ENCODE assay signal across 10 cellular contexts in genomic region chr9:37968228-37968672, GRCh38.
DNase-seq lines count a peak whose midpoint lies in the region; ATAC-seq and TF ChIP-seq lines count a peak whose summit lies in the region.
"Had no signal": no experiment of that assay in that cellular context is flagged by ENCODE, and none has a peak within 500 bp of the region (broad histone marks: within the 10 kb centered on the region; RNA-seq: fewer than 3 reads in every experiment).

No MANE protein-coding gene starts in this region.

- no peak overlapping the region for H3K4me2 ChIP-seq in PC-3 (ENCODE audit: low read length)

- intact Hi-C loops in PC-3 (cut with micrococcal nuclease), result no loop called here

- no peaks in the 10 kb centered on the region for H3K27me3 ChIP-seq in PC-3 (ENCODE audit: low read length)

- POLR2A ChIA-PET in PC-3 (lab: Charles Lee; ENCODE audit: unreplicated experiment), result no interaction called here

- peaks cover 32% of the 10 kb centered on the region for H3K36me3 ChIP-seq in PC-3 (ENCODE audit: low read depth, low read length)

- peaks cover 86% of the 10 kb centered on the region for H3K79me2 ChIP-seq in PC-3 (ENCODE audit: low read length)

- no TSS peak for BruUV-seq in PC-3 (replicated peaks; lab: Mats Ljungman, UMichigan)

- TF ChIP-seq CTCF in PC-3 (conservative IDR thresholded peaks at IDR 0.05; ENCODE audit: low read depth, low read length) (no peak), epithelial cell of esophagus (IDR thresholded peaks at IDR 0.05; ENCODE audit: insufficient read depth, low read depth, low read length, missing control alignments) (no peak)

- peak; percentile 41 for DNase-seq in CD1c-positive myeloid dendritic cell (ENCODE audit: extremely low spot score)
- peak; percentile 57 for DNase-seq in PC-3
- DNase-seq in epithelial cell of esophagus (ENCODE audit: low read depth), result peak; percentile 85
- DNase-seq in myocyte (ENCODE audit: low read depth), result peak; percentile 45
- DNase-seq in activated CD4-positive, alpha-beta T cell treated with anti-CD3 and anti-CD28 coated beads for 48 hours, result no peak
- no peak for DNase-seq in OCI-M2 (lab: John Stamatoyannopoulos, UW; ENCODE audit: unreplicated experiment)
- DNase-seq: T1000 had no signal

- H2AFZ ChIP-seq in PC-3 (ENCODE audit: low read length), result no peak overlapping the region

- CTCF ChIA-PET in PC-3 (lab: Charles Lee), result no interaction called here

- peaks cover 92% of the 10 kb centered on the region for H3K4me1 ChIP-seq in PC-3 (ENCODE audit: insufficient read depth, low read length)

- peaks cover 4% of the 10 kb centered on the region for H3F3A ChIP-seq in PC-3 (ENCODE audit: low read length, unreplicated experiment)

- no peaks in the 10 kb centered on the region for H3K9me3 ChIP-seq in PC-3 (ENCODE audit: low read length)

- H3K9me2 ChIP-seq in PC-3 (replicated peaks; ENCODE audit: low read length), result no peaks in the 10 kb centered on the region

- ATAC-seq in PC-3 (no peak), GM18511 (IDR thresholded peaks at IDR 0.05; ENCODE audit: unreplicated experiment) (no peak), HG03571 (IDR thresholded peaks at IDR 0.05; ENCODE audit: unreplicated experiment) (no peak)

- no peak overlapping the region for H3K4me3 ChIP-seq in PC-3 (ENCODE audit: low read length)
- no peak overlapping the region for H3K4me3 ChIP-seq in epithelial cell of esophagus (ENCODE audit: low read length)

- no peak overlapping the region for H3K9ac ChIP-seq in PC-3 (ENCODE audit: low read length)

- peak overlapping the region; percentile 99 for H3K27ac ChIP-seq in PC-3 (ENCODE audit: low read length)
- H3K27ac ChIP-seq: C4-2B had no signal

- H4K20me1 ChIP-seq in PC-3 (ENCODE audit: low read length), result no peaks in the 10 kb centered on the region

Comparison
In these comparisons a context has a peak if more than half of its experiments do, and no peak if none do; other contexts are left out.
1. DNase-seq: peak in CD1c-positive myeloid dendritic cell (single experiment), PC-3 (single experiment), epithelial cell of esophagus (single experiment) and myocyte (single experiment); none in activated CD4-positive, alpha-beta T cell treated with anti-CD3 and anti-CD28 coated beads for 48 hours (single experiment) and OCI-M2 (single experiment).